Comparison of ENCODE assay signal across 15 cellular contexts in genomic region chr6:57305754-57306153, GRCh38. TPM values are rescaled to one million over a fixed set of nuclear protein-coding genes. Genes with fewer than 3 reads are reported as not detected.
DNase-seq lines count a peak whose midpoint lies in the region; ATAC-seq and TF ChIP-seq lines count a peak whose summit lies in the region.
"Had no signal": no experiment of that assay in that cellular context is flagged by ENCODE, and none has a peak within 500 bp of the region (broad histone marks: within the 10 kb centered on the region; RNA-seq: fewer than 3 reads in every experiment).

No MANE protein-coding gene starts in this region.

- TF ChIP-seq CTCF in brain (conservative IDR thresholded peaks at IDR 0.05) = no peak
- no peak for TF ChIP-seq CTCF in transverse colon (IDR thresholded peaks at IDR 0.05)
- TF ChIP-seq CTCF in psoas muscle (IDR thresholded peaks at IDR 0.05) = no peak

- no peak overlapping the region for H3K4me3 Mint-ChIP-seq in brain
- H3K4me3 Mint-ChIP-seq: activated naive CD4-positive, alpha-beta T cell treated with anti-CD3 and anti-CD28 coated beads, Interleukin-2, amount 50 U/mL, for 24 hours had no signal

- WGBS in transverse colon (ENCODE audit: low coverage in 1 of 2), 2 donors = 52 to 79% methylated on average over 2 of the region's 2 CpGs
- 52 to 59% (median 58%) methylated on average over 2 of the region's 2 CpGs for WGBS in psoas muscle, 3 donors

- ATAC-seq in psoas muscle = no peak

- peaks cover 43% of the 10 kb centered on the region for H3K4me1 ChIP-seq in muscle layer of colon (ENCODE audit: insufficient read depth, low read length)
- peaks cover 0 to 35% (median 7%) of the 10 kb centered on the region in 4 donors for H3K4me1 ChIP-seq in transverse colon
- no peaks in the 10 kb centered on the region for H3K4me1 ChIP-seq in psoas muscle
- H3K4me1 ChIP-seq: parathyroid adenoma had no signal

- TF ChIP-seq POLR2A in transverse colon (IDR thresholded peaks at IDR 0.05) = no peak

- peak overlapping the region in 3 of 5 experiments; percentile 23 to 87 (median 85) for H3K27ac Mint-ChIP-seq in brain
- H3K27ac Mint-ChIP-seq: activated naive CD4-positive, alpha-beta T cell treated with anti-CD3 and anti-CD28 coated beads, Interleukin-2, amount 50 U/mL, for 24 hours had no signal

- H3K4me3 ChIP-seq in muscle layer of colon (ENCODE audit: low read depth in 1 of 2, low read length in 2 of 2) (no peak overlapping the region), transverse colon (no peak overlapping the region), psoas muscle (no peak overlapping the region)
- H3K4me3 ChIP-seq: SJSA1 had no signal

- H3K27ac ChIP-seq in muscle layer of colon (ENCODE audit: low read depth, low read length) (peak overlapping the region; percentile 93), transverse colon (peak overlapping the region; percentile 76 to 86 (median 82)), psoas muscle (no peak overlapping the region)
- H3K27ac ChIP-seq: parathyroid adenoma, SJSA1 had no signal

- in situ Hi-C loops in transverse colon (cut with MboI; ENCODE audit: low pct_ligation_motif_present in 1 of 4, low pct_unique_long_range_greater_than_20kb in 1 of 4, low sequenced_read_pairs in 3 of 4) = loop anchor here in 3 of 4 donors (25.0 kb wide), 4 partner anchors 118 to 668 kb away; partner anchors contain the start of genes ZNF451 (in 2 of the 3) and DST (in 1 of the 3)

- H3K9me3 ChIP-seq in muscle layer of colon (ENCODE audit: low read length) = no peaks in the 10 kb centered on the region
- no peaks in the 10 kb centered on the region for H3K9me3 ChIP-seq in transverse colon
- H3K9me3 ChIP-seq in psoas muscle = no peaks in the 10 kb centered on the region
- H3K9me3 ChIP-seq: SJSA1 had no signal

- H3K36me3 Mint-ChIP-seq in brain = no peaks in the 10 kb centered on the region
- H3K36me3 Mint-ChIP-seq: activated naive CD4-positive, alpha-beta T cell treated with anti-CD3 and anti-CD28 coated beads, Interleukin-2, amount 50 U/mL, for 24 hours had no signal

- H3K36me3 ChIP-seq in muscle layer of colon (ENCODE audit: insufficient read depth, low read length) = no peaks in the 10 kb centered on the region
- no peaks in the 10 kb centered on the region for H3K36me3 ChIP-seq in transverse colon
- H3K36me3 ChIP-seq in psoas muscle (ENCODE audit: insufficient read depth in 1 of 2, low read depth in 1 of 2) = no peaks in the 10 kb centered on the region
- H3K36me3 ChIP-seq: SJSA1 had no signal

- H3K27me3 ChIP-seq in muscle layer of colon (ENCODE audit: control insufficient read depth in 1 of 2, insufficient read depth in 2 of 2, low read length in 2 of 2) (no peaks in the 10 kb centered on the region), transverse colon (no peaks in the 10 kb centered on the region), psoas muscle (ENCODE audit: insufficient read depth in 3 of 3, low read length in 2 of 3) (no peaks in the 10 kb centered on the region)
- H3K27me3 ChIP-seq: SJSA1 had no signal

- intact Hi-C loops in transverse colon (cut with DNase I; ENCODE audit: low total_unique reads) (no loop called here), psoas muscle (cut with DNase I) (no loop called here)

- peaks cover 0 to 4% (median 0%) of the 10 kb centered on the region in 5 experiments for H3K9me3 Mint-ChIP-seq in brain
- H3K9me3 Mint-ChIP-seq: activated naive CD4-positive, alpha-beta T cell treated with anti-CD3 and anti-CD28 coated beads, Interleukin-2, amount 50 U/mL, for 24 hours had no signal

- H3K4me1 Mint-ChIP-seq in brain = peaks cover 15% of the 10 kb centered on the region
- H3K4me1 Mint-ChIP-seq: activated naive CD4-positive, alpha-beta T cell treated with anti-CD3 and anti-CD28 coated beads, Interleukin-2, amount 50 U/mL, for 24 hours had no signal

- H3K27me3 Mint-ChIP-seq in brain = peaks cover 4% of the 10 kb centered on the region

- H3K9ac ChIP-seq in muscle layer of colon (ENCODE audit: low read length) = no peak overlapping the region
- H3K9ac ChIP-seq: parathyroid adenoma had no signal

- DNase-seq in HCEC 1CT (peak; percentile 77), transverse colon (no peak), iPS-NIHi11 (ENCODE audit: low spot score) (no peak), psoas muscle (no peak)
- no peak for DNase-seq in stimulated activated naive CD4-positive, alpha-beta T cell (lab: John Stamatoyannopoulos, UW)
- DNase-seq: activated CD4-positive, alpha-beta T cell treated with anti-CD3 and anti-CD28 coated beads, Interleukin-2, amount 50 U/mL, for 1 hour; effector CD8-positive, alpha-beta T cell; GOT3; NCI-H1694; substantia nigra had no signal

- no peak for TF ChIP-seq EP300 in transverse colon (IDR thresholded peaks at IDR 0.05; ENCODE audit: low read depth)

RNA-seq across cellular contexts. Expression of gene PRIM2, which starts 11.7 kb away (rescaled TPM):
- polyA plus RNA-seq in brain (ENCODE audit: insufficient read depth, low read depth, low replicate concordance) (15.0 TPM), psoas muscle (1 to 10 TPM; 2.3 to 5.9 (median 5.8) TPM)
- total RNA-seq in transverse colon (10 to 100 TPM in 3 of 4 donors, 1 to 10 TPM in 1; 9.6 to 47.4 (median 20.4) TPM), psoas muscle (1 to 10 TPM; 1.7 to 3.3 (median 2.2) TPM)
